Comparison of ENCODE assay signal across 1 cellular context in the genomic region with DNA sequence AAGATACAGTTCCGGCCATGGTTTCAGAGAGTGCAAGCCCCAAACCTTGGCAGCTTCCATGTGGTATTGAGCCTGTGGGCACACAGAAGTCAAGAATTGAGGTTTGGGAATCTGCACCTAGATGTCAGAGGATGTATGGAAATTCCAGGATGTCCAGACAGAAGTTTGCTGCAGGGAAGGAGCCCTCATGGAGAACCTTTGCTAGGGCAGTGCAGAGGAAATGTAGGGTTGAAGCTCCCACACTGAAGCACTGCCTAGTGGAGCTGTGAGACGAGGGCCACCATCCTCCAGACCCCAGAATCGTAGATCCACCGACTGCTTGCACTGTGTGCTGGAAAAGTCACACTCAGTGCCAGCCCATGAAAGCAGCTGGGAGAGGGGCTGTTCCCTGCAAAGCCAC.
TF ChIP-seq lines count a peak whose summit lies in the region.

No MANE protein-coding gene starts in this region.

TF ChIP-seq in GM23338, 12 proteins besides CTCF, POLR2A, EP300 and RAD21 (continued from another document):
- TF ChIP-seq, protein P1, sequence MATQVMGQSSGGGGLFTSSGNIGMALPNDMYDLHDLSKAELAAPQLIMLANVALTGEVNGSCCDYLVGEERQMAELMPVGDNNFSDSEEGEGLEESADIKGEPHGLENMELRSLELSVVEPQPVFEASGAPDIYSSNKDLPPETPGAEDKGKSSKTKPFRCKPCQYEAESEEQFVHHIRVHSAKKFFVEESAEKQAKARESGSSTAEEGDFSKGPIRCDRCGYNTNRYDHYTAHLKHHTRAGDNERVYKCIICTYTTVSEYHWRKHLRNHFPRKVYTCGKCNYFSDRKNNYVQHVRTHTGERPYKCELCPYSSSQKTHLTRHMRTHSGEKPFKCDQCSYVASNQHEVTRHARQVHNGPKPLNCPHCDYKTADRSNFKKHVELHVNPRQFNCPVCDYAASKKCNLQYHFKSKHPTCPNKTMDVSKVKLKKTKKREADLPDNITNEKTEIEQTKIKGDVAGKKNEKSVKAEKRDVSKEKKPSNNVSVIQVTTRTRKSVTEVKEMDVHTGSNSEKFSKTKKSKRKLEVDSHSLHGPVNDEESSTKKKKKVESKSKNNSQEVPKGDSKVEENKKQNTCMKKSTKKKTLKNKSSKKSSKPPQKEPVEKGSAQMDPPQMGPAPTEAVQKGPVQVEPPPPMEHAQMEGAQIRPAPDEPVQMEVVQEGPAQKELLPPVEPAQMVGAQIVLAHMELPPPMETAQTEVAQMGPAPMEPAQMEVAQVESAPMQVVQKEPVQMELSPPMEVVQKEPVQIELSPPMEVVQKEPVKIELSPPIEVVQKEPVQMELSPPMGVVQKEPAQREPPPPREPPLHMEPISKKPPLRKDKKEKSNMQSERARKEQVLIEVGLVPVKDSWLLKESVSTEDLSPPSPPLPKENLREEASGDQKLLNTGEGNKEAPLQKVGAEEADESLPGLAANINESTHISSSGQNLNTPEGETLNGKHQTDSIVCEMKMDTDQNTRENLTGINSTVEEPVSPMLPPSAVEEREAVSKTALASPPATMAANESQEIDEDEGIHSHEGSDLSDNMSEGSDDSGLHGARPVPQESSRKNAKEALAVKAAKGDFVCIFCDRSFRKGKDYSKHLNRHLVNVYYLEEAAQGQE (IDR thresholded peaks at IDR 0.05; ENCODE audit: unreplicated experiment): no peak
- TF ChIP-seq JUNB (IDR thresholded peaks at IDR 0.05; ENCODE audit: unreplicated experiment) (no peak), NANOG (IDR thresholded peaks at IDR 0.05; ENCODE audit: borderline replicate concordance) (no peak), ETS1 (IDR thresholded peaks at IDR 0.05) (no peak), CREB1 (CRISPR knock-in tag; IDR thresholded peaks at IDR 0.05; ENCODE audit: low read depth) (no peak), ZNF462 (CRISPR knock-in tag; IDR thresholded peaks at IDR 0.05) (no peak), STAT1 (IDR thresholded peaks at IDR 0.05; ENCODE audit: unreplicated experiment) (no peak), POLR2AphosphoS5 (IDR thresholded peaks at IDR 0.05; ENCODE audit: low read depth) (no peak), ZNF331 (CRISPR knock-in tag; IDR thresholded peaks at IDR 0.05; ENCODE audit: low read depth) (no peak)
